ENCODE assay signal across 8 cellular contexts in the genomic region with DNA sequence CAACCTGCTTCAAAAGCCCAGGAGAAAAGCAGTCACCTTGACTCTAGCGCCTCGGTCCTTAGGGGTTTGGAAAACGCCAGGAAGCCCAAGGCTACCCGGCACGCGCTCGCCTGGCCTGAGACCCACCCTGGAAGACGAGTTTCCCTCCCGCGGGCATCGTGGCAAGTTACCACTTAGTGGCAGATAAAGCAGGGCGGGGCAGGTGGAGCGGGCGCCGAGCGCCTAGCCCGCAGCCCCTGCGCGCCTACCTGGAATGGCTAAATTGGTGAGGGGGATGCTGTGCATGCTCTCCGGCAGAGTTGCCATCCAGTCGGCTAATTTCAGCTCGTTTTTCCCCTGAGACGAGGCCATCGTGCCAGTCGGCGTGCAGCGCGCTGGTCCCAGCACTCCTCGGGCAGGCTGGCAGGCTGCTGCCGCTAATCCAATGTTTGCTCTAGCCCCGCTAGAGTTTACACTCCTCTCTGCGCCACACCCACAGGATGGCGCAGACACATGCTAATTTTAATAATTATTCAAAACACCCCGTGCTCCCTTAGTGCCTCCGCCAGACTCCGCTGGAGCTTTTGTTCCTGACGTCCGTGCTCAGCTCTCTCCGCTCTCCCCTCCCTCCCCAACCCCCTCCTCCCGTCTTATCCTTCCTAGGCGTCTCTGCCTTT. TPM values are rescaled to one million over a fixed set of nuclear protein-coding genes. Genes with fewer than 3 reads are reported as not detected.
DNase-seq lines count a peak whose midpoint lies in the region; ATAC-seq and TF ChIP-seq lines count a peak whose summit lies in the region.

A gene with protein sequence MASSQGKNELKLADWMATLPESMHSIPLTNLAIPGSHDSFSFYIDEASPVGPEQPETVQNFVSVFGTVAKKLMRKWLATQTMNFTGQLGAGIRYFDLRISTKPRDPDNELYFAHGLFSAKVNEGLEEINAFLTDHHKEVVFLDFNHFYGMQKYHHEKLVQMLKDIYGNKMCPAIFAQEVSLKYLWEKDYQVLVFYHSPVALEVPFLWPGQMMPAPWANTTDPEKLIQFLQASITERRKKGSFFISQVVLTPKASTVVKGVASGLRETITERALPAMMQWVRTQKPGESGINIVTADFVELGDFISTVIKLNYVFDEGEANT (minus strand): TSS at position 426 of the 656 bp plus-strand sequence. CDS start 75 bp downstream, at position 351.

- no peak for TF ChIP-seq CTCF in PC-3 (conservative IDR thresholded peaks at IDR 0.05; ENCODE audit: low read depth, low read length)
- TF ChIP-seq CTCF in glutamatergic neuron (IDR thresholded peaks at IDR 0.05; ENCODE audit: partially characterized antibody, unreplicated experiment), result no peak
- TF ChIP-seq CTCF in parathyroid adenoma (IDR thresholded peaks at IDR 0.05), result no peak

- POLR2A ChIA-PET in PC-3 (lab: Charles Lee; ENCODE audit: unreplicated experiment), result interaction anchor here (0.6 kb wide), 1 partner anchor 1131 kb away, joined by 3 read pairs; no protein-coding TSS in a partner anchor

- 0 out of 2 replicates have a peak within 1 kb of the TSS, but pooled peaks have one; percentile 8 for H3K9ac ChIP-seq in GM23248
- peak within 1 kb of the TSS; percentile 26 for H3K9ac ChIP-seq in PC-3 (ENCODE audit: low read length)
- H3K9ac ChIP-seq in parathyroid adenoma, result no peak within 1 kb of the TSS

- no peaks in the 10 kb centered on the region for H3K9me3 ChIP-seq in GM23248 (ENCODE audit: low read depth)
- H3K9me3 ChIP-seq in PC-3 (ENCODE audit: low read length), result no peaks in the 10 kb centered on the region
- no peaks in the 10 kb centered on the region for H3K9me3 ChIP-seq in parathyroid adenoma (ENCODE audit: control insufficient read depth, low read length)

- peaks cover 3% of the 10 kb centered on the region for H3K9me3 Mint-ChIP-seq in glutamatergic neuron (ENCODE audit: unreplicated experiment)
- H3K9me3 Mint-ChIP-seq in activated T-helper 2 cell treated with anti-CD3 and anti-CD28 coated beads, Interferon-gamma antibody, Interleukin-2, Interleukin-4, amounts not matched to agents 10 μg/mL and 5 μg/mL and 100 μg/mL, durations not matched to agents 14 hours and 24 hours and 36 hours, result no peaks in the 10 kb centered on the region

- H3F3A ChIP-seq in GM23248 (ENCODE audit: insufficient read depth) (no peaks in the 10 kb centered on the region), PC-3 (ENCODE audit: low read length, unreplicated experiment) (no peaks in the 10 kb centered on the region)

- H3K4me2 ChIP-seq in GM23248 (ENCODE audit: unreplicated experiment) (peak within 1 kb of the TSS; percentile 78), PC-3 (ENCODE audit: low read length) (peak within 1 kb of the TSS; percentile 91), parathyroid adenoma (ENCODE audit: low read length) (peak within 1 kb of the TSS; percentile 71)

- WGBS in GM23248 (ENCODE audit: low coverage in 1 of 2, low lambda C conversion rate in 2 of 2, missing lambda C conversion rate in 2 of 2), 2 experiments, result 4% methylated on average over 34 to 41 of the region's 41 CpGs

- no peaks in the 10 kb centered on the region for H3K79me2 ChIP-seq in GM23248 (ENCODE audit: insufficient read depth)
- H3K79me2 ChIP-seq in PC-3 (ENCODE audit: low read length), result peaks cover 28% of the 10 kb centered on the region
- no peaks in the 10 kb centered on the region for H3K79me2 ChIP-seq in parathyroid adenoma

- no peaks in the 10 kb centered on the region for H3K36me3 ChIP-seq in GM23248 (ENCODE audit: low read depth)
- H3K36me3 ChIP-seq in PC-3 (ENCODE audit: low read depth, low read length), result no peaks in the 10 kb centered on the region
- no peaks in the 10 kb centered on the region for H3K36me3 ChIP-seq in parathyroid adenoma (ENCODE audit: control insufficient read depth, insufficient read depth, low read length)

- in situ Hi-C loops in GM23248 (cut with MboI), result no loop called here

- H3K4me3 ChIP-seq in GM23248 (peak within 1 kb of the TSS; percentile 72), PC-3 (ENCODE audit: low read length) (peak within 1 kb of the TSS; percentile 76), parathyroid adenoma (ENCODE audit: low read depth, low read length) (peak within 1 kb of the TSS; percentile 31)

- DNase-seq in GM23248 (peak; percentile 48), PC-3 (peak; percentile 58), glutamatergic neuron (peak; percentile 42), UCSD-AML1 (lab: John Stamatoyannopoulos, UW; ENCODE audit: unreplicated experiment) (no peak)
- DNase-seq in activated T-helper 2 cell treated with anti-CD3 and anti-CD28 coated beads, Interferon-gamma antibody, Interleukin-2, Interleukin-4, amounts not matched to agents 10 μg/mL and 5 μg/mL and 100 μg/mL, durations not matched to agents 14 hours and 24 hours and 36 hours (ENCODE audit: low spot score), result no peak
- DNase-seq in stimulated activated CD4-positive, alpha-beta T cell treated with anti-CD3 and anti-CD28 coated beads, Interleukin-4, amount 100 ng/mL, for 1 hour, result no peak

- H4K20me1 ChIP-seq in GM23248 (ENCODE audit: insufficient read depth) (no peaks in the 10 kb centered on the region), PC-3 (ENCODE audit: low read length) (no peaks in the 10 kb centered on the region)

- H3K27ac Mint-ChIP-seq in glutamatergic neuron (ENCODE audit: unreplicated experiment), result no peak within 1 kb of the TSS
- no peak within 1 kb of the TSS for H3K27ac Mint-ChIP-seq in activated T-helper 2 cell treated with anti-CD3 and anti-CD28 coated beads, Interferon-gamma antibody, Interleukin-2, Interleukin-4, amounts not matched to agents 10 μg/mL and 5 μg/mL and 100 μg/mL, durations not matched to agents 14 hours and 24 hours and 36 hours

- no peaks in the 10 kb centered on the region for H3K36me3 Mint-ChIP-seq in glutamatergic neuron (ENCODE audit: unreplicated experiment)
- no peaks in the 10 kb centered on the region for H3K36me3 Mint-ChIP-seq in activated T-helper 2 cell treated with anti-CD3 and anti-CD28 coated beads, Interferon-gamma antibody, Interleukin-2, Interleukin-4, amounts not matched to agents 10 μg/mL and 5 μg/mL and 100 μg/mL, durations not matched to agents 14 hours and 24 hours and 36 hours (ENCODE audit: low read depth)

- H3K27me3 Mint-ChIP-seq in glutamatergic neuron (ENCODE audit: unreplicated experiment), result peaks cover 10% of the 10 kb centered on the region
- peaks cover 37% of the 10 kb centered on the region for H3K27me3 Mint-ChIP-seq in activated T-helper 2 cell treated with anti-CD3 and anti-CD28 coated beads, Interferon-gamma antibody, Interleukin-2, Interleukin-4, amounts not matched to agents 10 μg/mL and 5 μg/mL and 100 μg/mL, durations not matched to agents 14 hours and 24 hours and 36 hours (ENCODE audit: low read depth)

- H3K27ac ChIP-seq in GM23248 (no peak within 1 kb of the TSS), PC-3 (ENCODE audit: low read length) (peak within 1 kb of the TSS; percentile 77; the same call in 1 of the 2 replicates), parathyroid adenoma (no peak within 1 kb of the TSS)

- TSS peak; percentile 30 for BruUV-seq in PC-3 (replicated peaks; lab: Mats Ljungman, UMichigan)

- intact Hi-C loops in PC-3 (cut with micrococcal nuclease), result loop anchor here (2.0 kb wide), 1 partner anchor 92 kb away; no protein-coding TSS in a partner anchor
- intact Hi-C loops in activated T-helper 2 cell treated with anti-CD3 and anti-CD28 coated beads, Interferon-gamma antibody, Interleukin-2, Interleukin-4, amounts not matched to agents 10 μg/mL and 5 μg/mL and 100 μg/mL, durations not matched to agents 14 hours and 24 hours and 36 hours (cut with micrococcal nuclease), result no loop called here

- H3K4me3 Mint-ChIP-seq in glutamatergic neuron (ENCODE audit: unreplicated experiment), result peak within 1 kb of the TSS; percentile 84
- no peak within 1 kb of the TSS for H3K4me3 Mint-ChIP-seq in activated T-helper 2 cell treated with anti-CD3 and anti-CD28 coated beads, Interferon-gamma antibody, Interleukin-2, Interleukin-4, amounts not matched to agents 10 μg/mL and 5 μg/mL and 100 μg/mL, durations not matched to agents 14 hours and 24 hours and 36 hours (ENCODE audit: low read depth)

- peak within 1 kb of the TSS; percentile 59 for H2AFZ ChIP-seq in GM23248
- peak within 1 kb of the TSS; percentile 93 for H2AFZ ChIP-seq in PC-3 (ENCODE audit: low read length)
- H2AFZ ChIP-seq in parathyroid adenoma, result peak within 1 kb of the TSS; percentile 62

- peak; percentile 83 for ATAC-seq in PC-3
- ATAC-seq in GM21526 (IDR thresholded peaks at IDR 0.05; ENCODE audit: low FRiP score, unreplicated experiment), result no peak

- H3K27me3 ChIP-seq in GM23248 (replicated peaks; ENCODE audit: insufficient read depth) (peaks cover 12% of the 10 kb centered on the region), PC-3 (ENCODE audit: low read length) (no peaks in the 10 kb centered on the region), parathyroid adenoma (ENCODE audit: control insufficient read depth, insufficient read depth, low read length) (no peaks in the 10 kb centered on the region)

- H3K4me1 Mint-ChIP-seq in glutamatergic neuron (ENCODE audit: low read depth, unreplicated experiment), result peaks cover 5% of the 10 kb centered on the region
- H3K4me1 Mint-ChIP-seq in activated T-helper 2 cell treated with anti-CD3 and anti-CD28 coated beads, Interferon-gamma antibody, Interleukin-2, Interleukin-4, amounts not matched to agents 10 μg/mL and 5 μg/mL and 100 μg/mL, durations not matched to agents 14 hours and 24 hours and 36 hours (ENCODE audit: low read depth), result no peaks in the 10 kb centered on the region

- 0 out of 2 replicates have a peak, but pooled peaks cover 6% of the 10 kb centered on the region for H3K4me1 ChIP-seq in GM23248 (ENCODE audit: insufficient read depth)
- H3K4me1 ChIP-seq in PC-3 (ENCODE audit: insufficient read depth, low read length), result peaks cover 49% of the 10 kb centered on the region
- no peaks in the 10 kb centered on the region for H3K4me1 ChIP-seq in parathyroid adenoma

- H3K9me2 ChIP-seq in GM23248 (ENCODE audit: insufficient read depth), result no peaks in the 10 kb centered on the region
- H3K9me2 ChIP-seq in PC-3 (replicated peaks; ENCODE audit: low read length), result no peaks in the 10 kb centered on the region

- CTCF ChIA-PET in PC-3 (lab: Charles Lee), result interaction anchor here (0.7 kb wide), 1 partner anchor 47 kb away, joined by 3 read pairs; no protein-coding TSS in a partner anchor

RNA-seq across cellular contexts. Expression of the gene that starts here (rescaled TPM):
- total RNA-seq in GM23248 (2014; rRNA removed; shearing (Covaris generic)), result 0.13 and 0.22 TPM in 2 replicates
- 0.09 and 0.13 TPM in 2 replicates for polyA plus RNA-seq in GM23248 (2016; fragmentation: Nextera tagmentation; extraction: Ambion mirVana)
- total RNA-seq in PC-3 (2014; rRNA removed) (5.0 TPM in 2 replicates), glutamatergic neuron (ENCODE audit: unreplicated experiment) (0.93 TPM)
- not detected in 2 replicates for total RNA-seq in activated T-helper 2 cell treated with anti-CD3 and anti-CD28 coated beads, Interferon-gamma antibody, Interleukin-2, Interleukin-4, amounts not matched to agents 10 μg/mL and 5 μg/mL and 100 μg/mL, durations not matched to agents 14 hours and 24 hours and 36 hours

Comparison
In these comparisons a context has a peak if more than half of its experiments do, and no peak if none do; other contexts are left out.
1. Peak in DNase-seq, H3K4me3 ChIP-seq, H3K9ac ChIP-seq and H3K4me2 ChIP-seq in GM23248; RNA of the gene not detected or under 1 TPM.
2. Peak in DNase-seq in glutamatergic neuron; RNA of the gene not detected or under 1 TPM.